Comparison of ENCODE assay signal across 1 cellular context in genomic region chr11:67640021-67640757, GRCh38.
TF ChIP-seq lines count a peak whose summit lies in the region.

No MANE protein-coding gene starts in this region.

TF ChIP-seq in GM12878, 131 proteins besides CTCF, POLR2A, EP300 and RAD21:
- TF ChIP-seq BHLHE40 (IDR thresholded peaks at IDR 0.05; ENCODE audit: borderline replicate concordance in 1 of 2, low read depth in 2 of 2, low read length in 1 of 2) = peak; percentile 93 to 96
- TF ChIP-seq STAT1 (conservative IDR thresholded peaks at IDR 0.05) = no peak
- no peak for TF ChIP-seq MTA2 (IDR thresholded peaks at IDR 0.05; ENCODE audit: low read depth)
- TF ChIP-seq, protein P1, sequence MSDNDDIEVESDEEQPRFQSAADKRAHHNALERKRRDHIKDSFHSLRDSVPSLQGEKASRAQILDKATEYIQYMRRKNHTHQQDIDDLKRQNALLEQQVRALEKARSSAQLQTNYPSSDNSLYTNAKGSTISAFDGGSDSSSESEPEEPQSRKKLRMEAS (IDR thresholded peaks at IDR 0.05; ENCODE audit: low read depth, low read length) = 0 out of 2 replicates have a peak, but pooled peaks have one; percentile 19
- TF ChIP-seq TCF12 (IDR thresholded peaks at IDR 0.05; ENCODE audit: low read depth, low read length) = 0 out of 2 replicates have a peak, but pooled peaks have one; percentile 14
- no peak for TF ChIP-seq POLR2AphosphoS5 (IDR thresholded peaks at IDR 0.05; ENCODE audit: low read length)
- TF ChIP-seq RB1 (IDR thresholded peaks at IDR 0.05; ENCODE audit: borderline replicate concordance) = peak; percentile 85; the same call in 1 of the 2 replicates
- TF ChIP-seq TCF3 (IDR thresholded peaks at IDR 0.05; ENCODE audit: borderline replicate concordance, insufficient read depth, low read depth, low read length) = no peak
- TF ChIP-seq NR2F1 (conservative IDR thresholded peaks at IDR 0.05) = 0 out of 2 replicates have a peak, but pooled peaks have one; percentile 34
- TF ChIP-seq IKZF1 (conservative IDR thresholded peaks at IDR 0.05) = 0 out of 2 replicates have a peak, but pooled peaks have one; percentile 14
- TF ChIP-seq CREB1 (IDR thresholded peaks at IDR 0.05; ENCODE audit: low read depth) = 0 out of 2 replicates have a peak, but pooled peaks have one; percentile 22
- no peak for TF ChIP-seq HDAC2 (IDR thresholded peaks at IDR 0.05)
- no peak for TF ChIP-seq PRDM15 (CRISPR knock-in tag; IDR thresholded peaks at IDR 0.05)
- TF ChIP-seq SMC3 (IDR thresholded peaks at IDR 0.05; ENCODE audit: borderline replicate concordance, low read length) = peak; percentile 74
- peak; percentile 59 for TF ChIP-seq YY1 (IDR thresholded peaks at IDR 0.05; ENCODE audit: low read depth, low read length)
- TF ChIP-seq, protein P2, sequence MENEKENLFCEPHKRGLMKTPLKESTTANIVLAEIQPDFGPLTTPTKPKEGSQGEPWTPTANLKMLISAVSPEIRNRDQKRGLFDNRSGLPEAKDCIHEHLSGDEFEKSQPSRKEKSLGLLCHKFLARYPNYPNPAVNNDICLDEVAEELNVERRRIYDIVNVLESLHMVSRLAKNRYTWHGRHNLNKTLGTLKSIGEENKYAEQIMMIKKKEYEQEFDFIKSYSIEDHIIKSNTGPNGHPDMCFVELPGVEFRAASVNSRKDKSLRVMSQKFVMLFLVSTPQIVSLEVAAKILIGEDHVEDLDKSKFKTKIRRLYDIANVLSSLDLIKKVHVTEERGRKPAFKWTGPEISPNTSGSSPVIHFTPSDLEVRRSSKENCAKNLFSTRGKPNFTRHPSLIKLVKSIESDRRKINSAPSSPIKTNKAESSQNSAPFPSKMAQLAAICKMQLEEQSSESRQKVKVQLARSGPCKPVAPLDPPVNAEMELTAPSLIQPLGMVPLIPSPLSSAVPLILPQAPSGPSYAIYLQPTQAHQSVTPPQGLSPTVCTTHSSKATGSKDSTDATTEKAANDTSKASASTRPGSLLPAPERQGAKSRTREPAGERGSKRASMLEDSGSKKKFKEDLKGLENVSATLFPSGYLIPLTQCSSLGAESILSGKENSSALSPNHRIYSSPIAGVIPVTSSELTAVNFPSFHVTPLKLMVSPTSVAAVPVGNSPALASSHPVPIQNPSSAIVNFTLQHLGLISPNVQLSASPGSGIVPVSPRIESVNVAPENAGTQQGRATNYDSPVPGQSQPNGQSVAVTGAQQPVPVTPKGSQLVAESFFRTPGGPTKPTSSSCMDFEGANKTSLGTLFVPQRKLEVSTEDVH (IDR thresholded peaks at IDR 0.05; ENCODE audit: low read depth, partially characterized antibody) = peak; percentile 47
- no peak for TF ChIP-seq E2F4 (IDR thresholded peaks at IDR 0.05; ENCODE audit: low read depth, low read length)
